26 cellular contexts compared by ENCODE assay signal in the genomic region with DNA sequence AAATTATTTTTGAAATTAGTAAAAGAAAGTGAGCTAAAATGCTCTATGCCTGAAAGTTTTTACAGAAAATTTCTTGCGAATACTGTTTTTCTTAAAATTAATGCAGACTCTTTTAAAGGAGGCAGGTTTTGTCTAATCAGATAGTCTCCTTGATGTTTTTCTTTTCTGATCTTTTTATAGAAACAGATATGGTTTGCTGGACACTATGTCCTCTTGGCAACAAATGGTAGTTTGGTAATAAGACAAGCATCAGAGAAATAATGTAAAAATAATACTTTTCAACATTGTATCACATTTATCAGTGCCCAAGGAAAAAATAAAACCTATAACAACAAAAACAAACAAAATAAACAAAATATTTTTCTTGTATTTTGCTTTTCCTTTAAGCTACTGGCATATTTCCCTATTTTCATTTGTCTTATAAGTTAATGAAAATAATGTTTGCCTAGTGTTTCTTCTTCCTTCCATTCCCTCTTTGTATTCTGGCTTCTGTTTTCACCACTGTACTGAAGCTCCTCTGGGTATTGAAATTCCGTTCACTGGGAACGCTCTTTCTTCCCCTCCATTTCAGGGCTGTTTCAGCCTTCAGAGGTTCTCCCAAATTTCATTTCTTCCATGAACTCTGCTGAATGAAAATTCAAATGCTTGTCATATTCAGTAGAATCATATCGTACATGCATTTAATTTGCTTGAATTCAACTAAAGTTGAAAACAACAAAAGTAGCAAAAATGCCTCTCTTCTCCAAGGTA.
DNase-seq lines count a peak whose midpoint lies in the region; ATAC-seq and TF ChIP-seq lines count a peak whose summit lies in the region.
"Had no signal": no experiment of that assay in that cellular context is flagged by ENCODE, and none has a peak within 500 bp of the region (broad histone marks: within the 10 kb centered on the region; RNA-seq: fewer than 3 reads in every experiment).

No MANE protein-coding gene starts in this region.

- no peak for DNase-seq in Karpas-422
- peak; percentile 6 to 27 for DNase-seq in cardiac fibroblast (ENCODE audit: low read depth in 2 of 2)
- DNase-seq in mesenchymal stem cell = no peak
- no peak for DNase-seq in NCI-H1105 (lab: John Stamatoyannopoulos, UW)
- DNase-seq in neural progenitor cell (ENCODE audit: low spot score) = no peak
- no peak for DNase-seq in activated CD8-positive, alpha-beta T cell treated with anti-CD3 and anti-CD28 coated beads, Interleukin-2, amount 10 ng/mL, durations not matched to agents 7 days and 5 days
- DNase-seq: activated CD8-positive, alpha-beta T cell treated with anti-CD3 and anti-CD28 coated beads for 36 hours; activated effector memory CD4-positive, alpha-beta T cell treated with Interleukin-2 at 50 U/mL for 16 hours; activated naive CD8-positive, alpha-beta T cell treated with anti-CD3 and anti-CD28 coated beads, Interleukin-2, amount 10 ng/mL, durations not matched to agents 7 days and 5 days; DMS79; effector CD8-positive, alpha-beta T cell; foreskin fibroblast; NCI-H1105 treated with DMSO at 0.1 percent for 48 hours; NCI-H2029 treated with DMSO at 0.1 percent for 48 hours; NCI-H2227 treated with DMSO at 0.1 percent for 48 hours; NCI-H748 treated with DMSO at 0.1 percent for 48 hours; SK-N-SH; small intestine; stimulated activated naive CD8-positive, alpha-beta T cell treated with anti-CD3 and anti-CD28 coated beads, Interleukin-15, amount 100 ng/mL, for 72 hours had no signal

- H3K9ac ChIP-seq in Karpas-422 (ENCODE audit: low read length) (peak overlapping the region; percentile 7; the same call in 1 of the 2 replicates), mesenchymal stem cell (ENCODE audit: low read length) (peak overlapping the region; percentile 0), skeletal muscle tissue (ENCODE audit: low read depth in 1 of 3, low read length in 3 of 3) (peak overlapping the region; percentile 33 to 53 (median 35)), neural progenitor cell (no peak overlapping the region)
- H3K9ac ChIP-seq: SK-N-SH had no signal

- peaks cover 2% of the 10 kb centered on the region for H3K79me1 ChIP-seq in mesenchymal stem cell (replicated peaks; ENCODE audit: low read length, poor library complexity, severe bottlenecking)

- H3F3A ChIP-seq in neural progenitor cell (ENCODE audit: low read depth) = no peaks in the 10 kb centered on the region

- no peak overlapping the region for H3K14ac ChIP-seq in mesenchymal stem cell (ENCODE audit: low read length in 2 of 2)

- H3K9me3 ChIP-seq in Karpas-422 (ENCODE audit: low read length) (no peaks in the 10 kb centered on the region), mesenchymal stem cell (ENCODE audit: control insufficient read depth, low read length) (no peaks in the 10 kb centered on the region), skeletal muscle tissue (ENCODE audit: control insufficient read depth in 3 of 3, low read length in 3 of 3) (no peaks in the 10 kb centered on the region), neural progenitor cell (ENCODE audit: low read depth) (no peaks in the 10 kb centered on the region)
- H3K9me3 ChIP-seq: SK-N-SH had no signal

- H3K23ac ChIP-seq in mesenchymal stem cell (ENCODE audit: low read length in 2 of 2) = no peak overlapping the region

- H2BK15ac ChIP-seq in mesenchymal stem cell (ENCODE audit: low read depth, poor library complexity, severe bottlenecking) = no peak overlapping the region

- H3K9me2 ChIP-seq in Karpas-422 (replicated peaks; ENCODE audit: insufficient read depth, low read length) = no peaks in the 10 kb centered on the region
- H3K9me2 ChIP-seq: SK-N-SH had no signal

- H2AFZ ChIP-seq in Karpas-422 (ENCODE audit: low read length) = no peak overlapping the region
- no peak overlapping the region for H2AFZ ChIP-seq in mesenchymal stem cell (ENCODE audit: low read depth, low read length)
- no peak overlapping the region for H2AFZ ChIP-seq in neural progenitor cell (replicated peaks)

- H2BK120ac ChIP-seq in mesenchymal stem cell (ENCODE audit: low read depth, low read length) = no peak overlapping the region

- no peak overlapping the region for H2BK12ac ChIP-seq in mesenchymal stem cell (ENCODE audit: low read length in 2 of 2)

- no peaks in the 10 kb centered on the region for H3K27me3 ChIP-seq in Karpas-422 (ENCODE audit: low read length)
- H3K27me3 ChIP-seq in mesenchymal stem cell (ENCODE audit: control insufficient read depth in 1 of 2, insufficient read depth in 1 of 2, low read length in 2 of 2) = no peaks in the 10 kb centered on the region
- H3K27me3 ChIP-seq in skeletal muscle tissue (ENCODE audit: control insufficient read depth in 3 of 3, insufficient read depth in 3 of 3, low read length in 3 of 3) = no peaks in the 10 kb centered on the region
- no peaks in the 10 kb centered on the region for H3K27me3 ChIP-seq in neural progenitor cell

- POLR2A ChIA-PET in activated CD8-positive, alpha-beta T cell treated with anti-CD3 and anti-CD28 coated beads, Interleukin-2, amount 10 ng/mL, durations not matched to agents 7 days and 5 days (lab: Charles Lee) = no interaction called here

- H3K4me2 ChIP-seq in Karpas-422 (ENCODE audit: low read depth, low read length, poor library complexity, severe bottlenecking) = peak overlapping the region; percentile 48
- H3K4me2 ChIP-seq in mesenchymal stem cell (ENCODE audit: low read length, poor library complexity, severe bottlenecking) = no peak overlapping the region
- H3K4me2 ChIP-seq in neural progenitor cell = no peak overlapping the region
- H3K4me2 ChIP-seq: SK-N-SH had no signal

- H3K4me3 Mint-ChIP-seq in neural progenitor cell = no peak overlapping the region
- H3K4me3 Mint-ChIP-seq in activated CD8-positive, alpha-beta T cell treated with anti-CD3 and anti-CD28 coated beads, Interleukin-2, amount 10 ng/mL, durations not matched to agents 7 days and 5 days = no peak overlapping the region
- H3K4me3 Mint-ChIP-seq: activated CD8-positive, alpha-beta T cell treated with anti-CD3 and anti-CD28 coated beads for 36 hours; activated naive CD8-positive, alpha-beta T cell treated with anti-CD3 and anti-CD28 coated beads, Interleukin-2, amount 10 ng/mL, durations not matched to agents 7 days and 5 days; stimulated activated naive CD8-positive, alpha-beta T cell treated with anti-CD3 and anti-CD28 coated beads, Interleukin-15, amount 100 ng/mL, for 72 hours; T-helper 1 cell treated with Interleukin-12 subunit alpha and Interleukin-12 subunit beta and Interleukin-4 antibody, amounts not matched to agents 30 μg/mL and 1 μg/mL, for 36 hours; type B pancreatic cell had no signal

- CTCF ChIA-PET in activated CD8-positive, alpha-beta T cell treated with anti-CD3 and anti-CD28 coated beads, Interleukin-2, amount 10 ng/mL, durations not matched to agents 7 days and 5 days (lab: Charles Lee) = interaction anchor here (1.0 kb wide), 1 partner anchor 11 kb away, joined by 3 read pairs; no protein-coding TSS in a partner anchor

- ATAC-seq in GM18909 (IDR thresholded peaks at IDR 0.05; ENCODE audit: poor library complexity, unreplicated experiment) = no peak
- ATAC-seq in activated CD8-positive, alpha-beta T cell treated with anti-CD3 and anti-CD28 coated beads, Interleukin-2, amount 10 ng/mL, durations not matched to agents 7 days and 5 days = no peak
- ATAC-seq: activated CD8-positive, alpha-beta T cell treated with anti-CD3 and anti-CD28 coated beads for 36 hours; HCT116; stimulated activated naive CD8-positive, alpha-beta T cell treated with anti-CD3 and anti-CD28 coated beads, Interleukin-15, amount 100 ng/mL, for 72 hours had no signal

- no peaks in the 10 kb centered on the region for H3K36me3 Mint-ChIP-seq in neural progenitor cell
- H3K36me3 Mint-ChIP-seq in activated CD8-positive, alpha-beta T cell treated with anti-CD3 and anti-CD28 coated beads, Interleukin-2, amount 10 ng/mL, durations not matched to agents 7 days and 5 days (ENCODE audit: low read depth) = peaks cover 2% of the 10 kb centered on the region

- no peak overlapping the region for H2AK5ac ChIP-seq in mesenchymal stem cell (ENCODE audit: low read length, severe bottlenecking)

- no peak overlapping the region for H2BK5ac ChIP-seq in mesenchymal stem cell (ENCODE audit: low read depth, low read length, poor library complexity, severe bottlenecking)

- TF ChIP-seq CTCF in cardiac fibroblast (IDR thresholded peaks at IDR 0.05; ENCODE audit: low read depth, low read length) = no peak
- TF ChIP-seq CTCF in neural progenitor cell (IDR thresholded peaks at IDR 0.05) = no peak

- H3K27ac ChIP-seq in Karpas-422 (ENCODE audit: low read length) (peak overlapping the region; percentile 63), mesenchymal stem cell (ENCODE audit: low read length, poor library complexity, severe bottlenecking) (no peak overlapping the region), skeletal muscle tissue (ENCODE audit: low read depth, low read length) (peak overlapping the region; percentile 67), neural progenitor cell (no peak overlapping the region)
- H3K27ac ChIP-seq: epithelial cell of prostate, RWPE1 had no signal

- no peak overlapping the region for H3K27ac Mint-ChIP-seq in neural progenitor cell
- H3K27ac Mint-ChIP-seq in activated CD8-positive, alpha-beta T cell treated with anti-CD3 and anti-CD28 coated beads, Interleukin-2, amount 10 ng/mL, durations not matched to agents 7 days and 5 days = no peak overlapping the region
- H3K27ac Mint-ChIP-seq: activated CD8-positive, alpha-beta T cell treated with anti-CD3 and anti-CD28 coated beads for 36 hours; activated naive CD8-positive, alpha-beta T cell treated with anti-CD3 and anti-CD28 coated beads, Interleukin-2, amount 10 ng/mL, durations not matched to agents 7 days and 5 days; stimulated activated naive CD8-positive, alpha-beta T cell treated with anti-CD3 and anti-CD28 coated beads, Interleukin-15, amount 100 ng/mL, for 72 hours; T-helper 1 cell treated with Interleukin-12 subunit alpha and Interleukin-12 subunit beta and Interleukin-4 antibody, amounts not matched to agents 30 μg/mL and 1 μg/mL, for 36 hours; type B pancreatic cell had no signal

- no peak overlapping the region for H4K91ac ChIP-seq in mesenchymal stem cell (ENCODE audit: low read length)

- peaks cover 2% of the 10 kb centered on the region for H3K4me1 Mint-ChIP-seq in neural progenitor cell
- H3K4me1 Mint-ChIP-seq in activated CD8-positive, alpha-beta T cell treated with anti-CD3 and anti-CD28 coated beads, Interleukin-2, amount 10 ng/mL, durations not matched to agents 7 days and 5 days (ENCODE audit: low read depth) = peaks cover 2% of the 10 kb centered on the region

- H3K36me3 ChIP-seq in Karpas-422 (ENCODE audit: insufficient read depth, low read length) = peaks cover 5% of the 10 kb centered on the region; the same call in 1 of the 2 replicates
- H3K36me3 ChIP-seq in mesenchymal stem cell (ENCODE audit: control insufficient read depth in 1 of 2, insufficient read depth in 2 of 2, low read depth in 1 of 2, low read length in 2 of 2) = no peaks in the 10 kb centered on the region
- H3K36me3 ChIP-seq in skeletal muscle tissue (ENCODE audit: control insufficient read depth in 3 of 3, insufficient read depth in 3 of 3, low read length in 3 of 3) = no peaks in the 10 kb centered on the region
- no peaks in the 10 kb centered on the region for H3K36me3 ChIP-seq in neural progenitor cell

- no peaks in the 10 kb centered on the region for H3K27me3 Mint-ChIP-seq in neural progenitor cell (ENCODE audit: insufficient read depth, low read depth)
- no peaks in the 10 kb centered on the region for H3K27me3 Mint-ChIP-seq in activated CD8-positive, alpha-beta T cell treated with anti-CD3 and anti-CD28 coated beads, Interleukin-2, amount 10 ng/mL, durations not matched to agents 7 days and 5 days (ENCODE audit: low read depth)
- H3K27me3 Mint-ChIP-seq: activated CD8-positive, alpha-beta T cell treated with anti-CD3 and anti-CD28 coated beads for 36 hours; activated naive CD8-positive, alpha-beta T cell treated with anti-CD3 and anti-CD28 coated beads, Interleukin-2, amount 10 ng/mL, durations not matched to agents 7 days and 5 days; stimulated activated naive CD8-positive, alpha-beta T cell treated with anti-CD3 and anti-CD28 coated beads, Interleukin-15, amount 100 ng/mL, for 72 hours; type B pancreatic cell had no signal

- peaks cover 88% of the 10 kb centered on the region for H3K79me2 ChIP-seq in Karpas-422 (ENCODE audit: low read length)
- no peaks in the 10 kb centered on the region for H3K79me2 ChIP-seq in neural progenitor cell (ENCODE audit: low read depth)

- H3K4me3 ChIP-seq in Karpas-422 (ENCODE audit: low read length) = no peak overlapping the region
- no peak overlapping the region for H3K4me3 ChIP-seq in cardiac fibroblast (replicated peaks in 1 of 2; ENCODE audit: low read depth in 2 of 2, low read length in 2 of 2)
- H3K4me3 ChIP-seq in mesenchymal stem cell (ENCODE audit: insufficient read depth in 1 of 2, low read depth in 1 of 2, low read length in 2 of 2) = no peak overlapping the region
- peak overlapping the region in 2 of 3 donors; percentile 20 to 35 for H3K4me3 ChIP-seq in skeletal muscle tissue (ENCODE audit: low read length in 3 of 3)
- no peak overlapping the region for H3K4me3 ChIP-seq in neural progenitor cell

- no peak overlapping the region for H3K4ac ChIP-seq in mesenchymal stem cell (ENCODE audit: low read depth in 1 of 2, low read length in 2 of 2)

- no peak overlapping the region for H4K8ac ChIP-seq in mesenchymal stem cell (ENCODE audit: low read length)

- 90% methylated on average over 4 of the region's 4 CpGs for WGBS in mesenchymal stem cell

- H3K4me1 ChIP-seq in Karpas-422 (ENCODE audit: low read length) = peaks cover 88% of the 10 kb centered on the region
- H3K4me1 ChIP-seq in mesenchymal stem cell (ENCODE audit: control insufficient read depth, insufficient read depth, low read depth, low read length) = no peaks in the 10 kb centered on the region
- peaks cover 6 to 34% (median 13%) of the 10 kb centered on the region in 3 donors for H3K4me1 ChIP-seq in skeletal muscle tissue (ENCODE audit: control insufficient read depth in 3 of 3, insufficient read depth in 3 of 3, low read length in 3 of 3)
- H3K4me1 ChIP-seq in neural progenitor cell = no peaks in the 10 kb centered on the region

- H4K20me1 ChIP-seq in Karpas-422 (ENCODE audit: insufficient read depth, low read depth, low read length) = no peaks in the 10 kb centered on the region
- H4K20me1 ChIP-seq in neural progenitor cell (ENCODE audit: low read depth) = no peaks in the 10 kb centered on the region

- H3K9me3 Mint-ChIP-seq in neural progenitor cell = no peaks in the 10 kb centered on the region
- no peaks in the 10 kb centered on the region for H3K9me3 Mint-ChIP-seq in activated CD8-positive, alpha-beta T cell treated with anti-CD3 and anti-CD28 coated beads, Interleukin-2, amount 10 ng/mL, durations not matched to agents 7 days and 5 days (ENCODE audit: insufficient read depth)
- H3K9me3 Mint-ChIP-seq: activated CD8-positive, alpha-beta T cell treated with anti-CD3 and anti-CD28 coated beads for 36 hours; activated naive CD8-positive, alpha-beta T cell treated with anti-CD3 and anti-CD28 coated beads, Interleukin-2, amount 10 ng/mL, durations not matched to agents 7 days and 5 days; stimulated activated naive CD8-positive, alpha-beta T cell treated with anti-CD3 and anti-CD28 coated beads, Interleukin-15, amount 100 ng/mL, for 72 hours; T-helper 1 cell treated with Interleukin-12 subunit alpha and Interleukin-12 subunit beta and Interleukin-4 antibody, amounts not matched to agents 30 μg/mL and 1 μg/mL, for 36 hours; type B pancreatic cell had no signal

- H3K18ac ChIP-seq in mesenchymal stem cell (ENCODE audit: low read depth in 1 of 2, low read length in 2 of 2) = no peak overlapping the region

Comparison
In these comparisons a context has a peak if more than half of its experiments do, and no peak if none do; other contexts are left out.
1. DNase-seq: peak in cardiac fibroblast (2 of 2); none in Karpas-422 (single experiment), mesenchymal stem cell (single experiment), NCI-H1105 (single experiment), neural progenitor cell (single experiment) and activated CD8-positive, alpha-beta T cell treated with anti-CD3 and anti-CD28 coated beads, Interleukin-2, amount 10 ng/mL, durations not matched to agents 7 days and 5 days (single experiment).
2. H3K27ac ChIP-seq: peak in Karpas-422 (single experiment) and skeletal muscle tissue (single experiment); none in mesenchymal stem cell (single experiment) and neural progenitor cell (single experiment).
3. H3K4me3 ChIP-seq: peak in skeletal muscle tissue (2 of 3); none in Karpas-422 (single experiment), cardiac fibroblast (0 of 2), mesenchymal stem cell (0 of 2) and neural progenitor cell (single experiment).